Comparison of ENCODE assay signal across 17 cellular contexts in the genomic region with DNA sequence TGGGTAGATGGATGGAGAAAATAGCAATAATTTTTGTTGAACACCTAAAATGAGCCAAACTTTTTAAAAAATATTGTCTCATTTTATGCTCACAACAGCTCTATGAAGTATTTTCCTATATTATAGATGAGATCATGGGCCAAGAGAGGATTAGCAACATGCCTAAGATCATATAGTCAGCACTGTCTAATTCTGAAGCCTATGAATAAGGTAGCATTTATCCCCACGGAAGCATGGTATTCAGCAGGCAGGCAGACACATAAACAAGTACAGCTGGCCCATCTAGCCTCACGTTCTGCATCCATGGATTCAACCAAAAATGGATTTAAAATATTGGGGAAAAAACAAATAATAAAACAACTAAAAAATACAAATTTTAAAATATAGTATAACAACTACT.
"Had no signal": no experiment of that assay in that cellular context is flagged by ENCODE, and none has a peak within 500 bp of the region (broad histone marks: within the 10 kb centered on the region; RNA-seq: fewer than 3 reads in every experiment).

No MANE protein-coding gene starts in this region.

- H3K27me3 Mint-ChIP-seq: effector memory CD8-positive, alpha-beta T cell; naive thymus-derived CD8-positive, alpha-beta T cell had no signal

- H3K27ac Mint-ChIP-seq: dendritic cell treated with granulocyte-macrophage colony-stimulating factor and Interleukin-4, amounts not matched to agents 40 ng/mL and 50 ng/mL, for 4 days; effector memory CD8-positive, alpha-beta T cell had no signal

- H3K4me3 ChIP-seq: right atrium auricular region, stomach had no signal

- H3K4me3 Mint-ChIP-seq: dendritic cell treated with granulocyte-macrophage colony-stimulating factor and Interleukin-4, amounts not matched to agents 40 ng/mL and 50 ng/mL, for 4 days; effector memory CD8-positive, alpha-beta T cell; naive thymus-derived CD8-positive, alpha-beta T cell; neural crest cell had no signal

- H3K36me3 ChIP-seq: right atrium auricular region, stomach had no signal

- H3K9me3 ChIP-seq: right atrium auricular region, stomach had no signal

- DNase-seq: effector memory CD8-positive, alpha-beta T cell; foreskin keratinocyte; head of caudate nucleus; hippocampal formation; islet precursor cell; mammary epithelial cell; naive thymus-derived CD8-positive, alpha-beta T cell; posterior cingulate gyrus; small intestine; stimulated activated CD4-positive, alpha-beta T cell treated with anti-CD3 and anti-CD28 coated beads, Interleukin-12 subunit alpha, Interleukin-12 subunit beta, amount 100 ng/mL, for 4 hours; stimulated activated naive CD4-positive, alpha-beta T cell; stomach; substantia nigra; trophoblast cell had no signal

- ATAC-seq: effector memory CD8-positive, alpha-beta T cell; naive thymus-derived CD8-positive, alpha-beta T cell had no signal

- H3K27ac ChIP-seq: foreskin keratinocyte, right atrium auricular region had no signal

- H3K9me3 Mint-ChIP-seq: dendritic cell treated with granulocyte-macrophage colony-stimulating factor and Interleukin-4, amounts not matched to agents 40 ng/mL and 50 ng/mL, for 4 days; effector memory CD8-positive, alpha-beta T cell; naive thymus-derived CD8-positive, alpha-beta T cell had no signal

- H3K36me3 Mint-ChIP-seq: naive thymus-derived CD8-positive, alpha-beta T cell had no signal

- H3K4me1 ChIP-seq: right atrium auricular region had no signal

- H3K27me3 ChIP-seq: foreskin keratinocyte, right atrium auricular region, stomach had no signal
